8 cellular contexts compared by ENCODE assay signal in the genomic region with DNA sequence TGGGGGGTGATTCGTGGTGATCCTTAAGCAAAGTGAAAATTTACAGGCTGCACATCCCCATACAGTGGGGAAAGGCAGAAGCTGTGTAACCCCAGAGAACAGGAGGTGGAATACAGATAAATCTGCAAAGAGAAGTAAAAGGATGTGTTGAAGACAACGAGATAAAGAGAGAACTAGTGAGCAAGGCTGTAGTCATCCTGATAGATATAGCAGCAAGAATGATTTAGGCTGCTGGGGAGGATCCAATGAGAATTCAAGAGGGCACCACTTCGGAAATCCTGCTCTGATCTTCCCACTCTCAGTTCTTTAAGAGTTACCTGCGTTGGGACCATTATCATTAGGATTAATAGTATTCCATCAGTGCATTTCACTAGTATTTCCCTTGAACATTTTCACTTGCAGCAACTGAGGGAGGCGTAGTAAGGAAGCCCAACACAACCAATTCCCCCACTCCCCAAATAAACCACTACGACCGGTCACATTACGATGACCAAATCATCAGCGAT. TPM values are rescaled to one million over a fixed set of nuclear protein-coding genes. Genes with fewer than 3 reads are reported as not detected.
DNase-seq lines count a peak whose midpoint lies in the region; ATAC-seq and TF ChIP-seq lines count a peak whose summit lies in the region.

A gene (minus strand): TSS at position 178 of the 506 bp plus-strand sequence.

- no peaks in the 10 kb centered on the region for H3K9me3 Mint-ChIP-seq in progenitor cell of endocrine pancreas (ENCODE audit: low read depth)

- no peak for TF ChIP-seq CTCF in PC-9 (conservative IDR thresholded peaks at IDR 0.05)
- no peak for TF ChIP-seq CTCF in fibroblast of lung (conservative IDR thresholded peaks at IDR 0.05 in 1 of 2, IDR thresholded peaks at IDR 0.05 in 1 of 2; ENCODE audit: low read depth in 1 of 2, low read length in 2 of 2)
- TF ChIP-seq CTCF in progenitor cell of endocrine pancreas (IDR thresholded peaks at IDR 0.05; ENCODE audit: unreplicated experiment), result no peak

- ATAC-seq in GM21381 (IDR thresholded peaks at IDR 0.05; ENCODE audit: unreplicated experiment), result no peak

- CTCF ChIA-PET in PC-9 (lab: Charles Lee), result no interaction called here

- H3K27ac Mint-ChIP-seq in progenitor cell of endocrine pancreas, result peak within 1 kb of the TSS; percentile 13

- H3K27me3 ChIP-seq in PC-9 (ENCODE audit: insufficient read depth, low read depth) (no peaks in the 10 kb centered on the region), fibroblast of lung (ENCODE audit: control insufficient read depth, insufficient read depth, low read length) (no peaks in the 10 kb centered on the region)

- peak within 1 kb of the TSS; percentile 44; the same call in 1 of the 2 replicates for H3K4me3 ChIP-seq in PC-9
- H3K4me3 ChIP-seq in fibroblast of lung (replicated peaks in 1 of 4; ENCODE audit: control extremely low read depth in 1 of 4, insufficient read depth in 1 of 4, low read depth in 3 of 4, low read length in 4 of 4), result peak within 1 kb of the TSS; percentile 11 to 88 (median 54)

- H3K4me2 ChIP-seq in PC-9 (peak within 1 kb of the TSS; percentile 61), fibroblast of lung (ENCODE audit: extremely low read depth, insufficient read depth, low read length) (peak within 1 kb of the TSS; percentile 69)

- no peaks in the 10 kb centered on the region for H3K36me3 ChIP-seq in ES-I3 (ENCODE audit: insufficient read depth, low read length)
- no peaks in the 10 kb centered on the region for H3K36me3 ChIP-seq in PC-9 (ENCODE audit: low read depth)
- no peaks in the 10 kb centered on the region for H3K36me3 ChIP-seq in fibroblast of lung (ENCODE audit: control insufficient read depth, insufficient read depth, low read length)

- H3K36me3 Mint-ChIP-seq in progenitor cell of endocrine pancreas (ENCODE audit: insufficient read depth), result no peaks in the 10 kb centered on the region

- H2AFZ ChIP-seq in PC-9 (peak within 1 kb of the TSS; percentile 48), fibroblast of lung (ENCODE audit: low read length) (peak within 1 kb of the TSS; percentile 45)

- no peak within 1 kb of the TSS for H3K27ac ChIP-seq in PC-9
- H3K27ac ChIP-seq in fibroblast of lung (ENCODE audit: insufficient read depth, low read length), result no peak within 1 kb of the TSS

- H3K9ac ChIP-seq in ES-I3 (ENCODE audit: low read depth, low read length) (peak within 1 kb of the TSS; percentile 71), fibroblast of lung (ENCODE audit: insufficient read depth, low read length) (no peak within 1 kb of the TSS)

- DNase-seq in PC-9 (no peak), fibroblast of lung (ENCODE audit: low read depth in 2 of 2) (peak in 1 of 2 donors; percentile 0), progenitor cell of endocrine pancreas (ENCODE audit: low spot score, unreplicated experiment) (no peak), mucosa of gallbladder (ENCODE audit: low spot score) (no peak)
- DNase-seq in activated CD8-positive, alpha-beta memory T cell treated with anti-CD3 and anti-CD28 coated beads, Interleukin-2, amount 50 U/mL, for 48 hours, result no peak
- DNase-seq in stimulated activated CD8-positive, alpha-beta memory T cell treated with anti-CD3 and anti-CD28 coated beads, Interleukin-4, amount 100 ng/mL, for 48 hours, result no peak

- intact Hi-C loops in PC-9 (cut with micrococcal nuclease; ENCODE audit: unreplicated experiment), result no loop called here

- POLR2A ChIA-PET in PC-9 (lab: Charles Lee; ENCODE audit: unreplicated experiment), result no interaction called here

- H3K27me3 Mint-ChIP-seq in progenitor cell of endocrine pancreas, result peaks cover 68% of the 10 kb centered on the region

- no peaks in the 10 kb centered on the region for H3F3A ChIP-seq in PC-9 (ENCODE audit: insufficient read depth, low read depth)

- H3K79me2 ChIP-seq in PC-9 (ENCODE audit: low read depth), result no peaks in the 10 kb centered on the region
- H3K79me2 ChIP-seq in fibroblast of lung (ENCODE audit: control insufficient read depth, insufficient read depth, low read length), result no peaks in the 10 kb centered on the region

- H4K20me1 ChIP-seq in PC-9 (ENCODE audit: insufficient read depth), result no peaks in the 10 kb centered on the region
- no peaks in the 10 kb centered on the region for H4K20me1 ChIP-seq in fibroblast of lung (ENCODE audit: control insufficient read depth, extremely low read depth, insufficient read depth, low read length)

- peak within 1 kb of the TSS; percentile 76 for H3K4me3 Mint-ChIP-seq in progenitor cell of endocrine pancreas (ENCODE audit: low read depth)

- peaks cover 25% of the 10 kb centered on the region for H3K4me1 Mint-ChIP-seq in progenitor cell of endocrine pancreas (ENCODE audit: low read depth)

- BruUV-seq in PC-9 (replicated peaks; lab: Mats Ljungman, UMichigan), result no TSS peak

- H3K4me1 ChIP-seq in ES-I3 (ENCODE audit: insufficient read depth, low read length), result no peaks in the 10 kb centered on the region; the same call in 1 of the 2 replicates
- H3K4me1 ChIP-seq in PC-9 (replicated peaks; ENCODE audit: insufficient read depth), result no peaks in the 10 kb centered on the region
- no peaks in the 10 kb centered on the region for H3K4me1 ChIP-seq in fibroblast of lung (ENCODE audit: control insufficient read depth, extremely low read depth, insufficient read depth, low read length)

- no peaks in the 10 kb centered on the region for H3K9me2 ChIP-seq in PC-9 (ENCODE audit: insufficient read depth)

- H3K9me3 ChIP-seq in ES-I3 (ENCODE audit: control insufficient read depth, insufficient read depth, low read length), result no peaks in the 10 kb centered on the region
- no peaks in the 10 kb centered on the region for H3K9me3 ChIP-seq in PC-9 (ENCODE audit: insufficient read depth, low read depth)
- H3K9me3 ChIP-seq in fibroblast of lung (ENCODE audit: control insufficient read depth, insufficient read depth, low read depth, low read length), result no peaks in the 10 kb centered on the region

RNA-seq across cellular contexts. Expression of the gene that starts here (rescaled TPM):
- total RNA-seq in PC-9 (2021), result not detected in 2 replicates
- 7.2 and 18.8 TPM in 2 replicates for total RNA-seq in fibroblast of lung
- 0.26 and 1.0 TPM in 2 replicates for polyA plus RNA-seq in fibroblast of lung
- polyA plus RNA-seq in fibroblast of lung (2012), result 0.21 and 0.68 TPM in 2 replicates
- polyA minus RNA-seq in fibroblast of lung (ENCODE audit: low replicate concordance), result not detected in 2 replicates
- 0.11 TPM in 1 of 2 replicates, not detected in the other for total RNA-seq in progenitor cell of endocrine pancreas
- 0.35 TPM for total RNA-seq in mucosa of gallbladder
